In the genomic region with DNA sequence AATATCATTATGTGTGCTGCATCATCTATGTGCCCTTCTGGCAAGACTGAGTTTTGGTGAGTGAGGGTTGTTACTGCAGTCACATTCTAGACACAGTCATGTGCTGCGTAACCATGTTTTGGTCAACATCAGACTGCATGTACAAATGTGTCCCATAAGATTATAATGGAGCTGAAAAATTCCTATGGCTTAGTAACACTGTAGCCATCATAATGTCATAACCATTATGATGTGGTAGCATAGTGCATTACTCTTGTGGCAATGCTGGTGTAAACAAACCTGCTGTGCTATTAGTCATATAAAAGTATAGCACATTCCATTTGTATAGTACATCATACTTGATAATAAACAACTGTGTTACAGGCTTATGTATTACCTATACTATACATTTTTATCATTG, we compare ENCODE assay signal across 20 cellular contexts.
DNase-seq lines count a peak whose midpoint lies in the region; ATAC-seq and TF ChIP-seq lines count a peak whose summit lies in the region.
"Had no signal": no experiment of that assay in that cellular context is flagged by ENCODE, and none has a peak within 500 bp of the region (broad histone marks: within the 10 kb centered on the region; RNA-seq: fewer than 3 reads in every experiment).

No MANE protein-coding gene starts in this region.

- DNase-seq in AG04449 (ENCODE audit: low read depth, low spot score) (peak; percentile 14), LHCN-M2 (ENCODE audit: low read depth) (peak; percentile 64), astrocyte of the spinal cord (ENCODE audit: low read depth, low spot score) (peak; percentile 61), iris pigment epithelial cell (ENCODE audit: low read depth) (peak; percentile 86), GM13976 (ENCODE audit: low spot score) (no peak), SHP77 treated with DMSO at 0.1 percent for 48 hours (lab: John Stamatoyannopoulos, UW) (no peak), NCI-H1436 treated with DMSO at 0.1 percent for 48 hours (lab: John Stamatoyannopoulos, UW) (no peak)
- DNase-seq in stimulated activated naive CD8-positive, alpha-beta T cell treated with anti-CD3 and anti-CD28 coated beads, Interleukin-15, Interleukin-2, amounts not matched to agents 100 U/mL and 50 U/mL, for 24 hours, result no peak
- DNase-seq: activated CD4-positive, alpha-beta T cell treated with anti-CD3 and anti-CD28 coated beads for 4 hours; aorta; CD4-positive, alpha-beta T cell; DND-41; heart right ventricle; islet precursor cell; NCI-H187 treated with DMSO at 0.1 percent for 48 hours; NCI-H510A treated with DMSO at 0.1 percent for 48 hours; T-helper 9 cell; transverse colon had no signal

- in situ Hi-C loops in astrocyte of the spinal cord (cut with HindIII; ENCODE audit: low sequenced_read_pairs) (no loop called here), GM13976 (cut with MboI; ENCODE audit: low sequenced_read_pairs, unreplicated experiment) (loop anchor here (25.0 kb wide), 2 partner anchors 442 to 542 kb away; no protein-coding TSS in a partner anchor)

- POLR2A ChIA-PET in AG04449 (lab: Yijun Ruan, JAX), result no interaction called here

- no peak overlapping the region for H3K4me3 ChIP-seq in AG04449 (ENCODE audit: low read depth, low read length)
- no peak overlapping the region for H3K4me3 ChIP-seq in astrocyte of the spinal cord (ENCODE audit: low read depth, low read length)
- H3K4me3 ChIP-seq: heart right ventricle, transverse colon had no signal

- TF ChIP-seq CTCF in AG04449 (IDR thresholded peaks at IDR 0.05; ENCODE audit: insufficient read depth, low read length, missing control alignments), result no peak
- no peak for TF ChIP-seq CTCF in astrocyte of the spinal cord (IDR thresholded peaks at IDR 0.05; ENCODE audit: low read depth, low read length)
- no peak for TF ChIP-seq CTCF in GM13976 (IDR thresholded peaks at IDR 0.05; ENCODE audit: borderline replicate concordance, control extremely low read depth, extremely low read depth, insufficient read depth, missing control alignments)

- no peak for ATAC-seq in stimulated activated naive CD8-positive, alpha-beta T cell treated with anti-CD3 and anti-CD28 coated beads, Interleukin-15, Interleukin-2, amounts not matched to agents 100 U/mL and 50 U/mL, for 24 hours
- ATAC-seq: HCT116; heart right ventricle; stimulated activated memory B cell treated with anti-CD40 and anti-IgM and Interleukin-4, amounts not matched to agents 10 μg/mL and 1 μg/mL and 100 μg/mL, for 72 hours had no signal

- CTCF ChIA-PET in AG04449 (lab: Yijun Ruan, JAX), result interaction anchor here (2.3 kb wide), 1 partner anchor 540 kb away, joined by 8 read pairs; no protein-coding TSS in a partner anchor

Comparison
In these comparisons a context has a peak if more than half of its experiments do, and no peak if none do; other contexts are left out.
1. DNase-seq: peak in AG04449 (single experiment), LHCN-M2 (single experiment), astrocyte of the spinal cord (single experiment) and iris pigment epithelial cell (single experiment); none in GM13976 (single experiment), SHP77 treated with DMSO at 0.1 percent for 48 hours (single experiment), stimulated activated naive CD8-positive, alpha-beta T cell treated with anti-CD3 and anti-CD28 coated beads, Interleukin-15, Interleukin-2, amounts not matched to agents 100 U/mL and 50 U/mL, for 24 hours (single experiment) and NCI-H1436 treated with DMSO at 0.1 percent for 48 hours (single experiment).